4 cellular contexts compared by ENCODE assay signal in genomic region chr11:65023502-65023901, GRCh38. TPM values are rescaled to one million over a fixed set of nuclear protein-coding genes. Genes with fewer than 3 reads are reported as not detected.
"Had no signal": no experiment of that assay in that cellular context is flagged by ENCODE, and none has a peak within 500 bp of the region (broad histone marks: within the 10 kb centered on the region; RNA-seq: fewer than 3 reads in every experiment).

No MANE protein-coding gene starts in this region.

RNA-seq across cellular contexts. Expression of gene BATF2, which starts 26.7 kb away (rescaled TPM):
- total RNA-seq: chondrocyte, esophagus mucosa, frontal cortex had no signal

RNA-seq across cellular contexts. Expression of gene NAALADL1, which starts 34.9 kb away (rescaled TPM):
- total RNA-seq: astrocyte, chondrocyte had no signal
